Comparison of ENCODE assay signal across 11 cellular contexts in genomic region chr3:138493804-138494606, GRCh38. TPM values are rescaled to one million over a fixed set of nuclear protein-coding genes. Genes with fewer than 3 reads are reported as not detected.
DNase-seq lines count a peak whose midpoint lies in the region; ATAC-seq, FAIRE-seq and TF ChIP-seq lines count a peak whose summit lies in the region.
"Had no signal": no experiment of that assay in that cellular context is flagged by ENCODE, and none has a peak within 500 bp of the region (broad histone marks: within the 10 kb centered on the region; RNA-seq: fewer than 3 reads in every experiment).

No MANE protein-coding gene starts in this region.

- no peak overlapping the region for H3K9ac ChIP-seq in endothelial cell of umbilical vein (replicated peaks; ENCODE audit: extremely low read depth, insufficient read depth, low read length)

- H3K27me3 ChIP-seq in endothelial cell of umbilical vein (ENCODE audit: control insufficient read depth in 2 of 2, insufficient read depth in 2 of 2, low read length in 2 of 2) = no peaks in the 10 kb centered on the region
- no peaks in the 10 kb centered on the region for H3K27me3 ChIP-seq in naive thymus-derived CD4-positive, alpha-beta T cell (ENCODE audit: control insufficient read depth in 2 of 2, insufficient read depth in 2 of 2, low read length in 2 of 2)

- H3K9me3 ChIP-seq in endothelial cell of umbilical vein (replicated peaks; ENCODE audit: control insufficient read depth, insufficient read depth, low read length) = no peaks in the 10 kb centered on the region
- peaks cover 0 to 13% (median 0%) of the 10 kb centered on the region in 3 experiments for H3K9me3 ChIP-seq in naive thymus-derived CD4-positive, alpha-beta T cell (ENCODE audit: control insufficient read depth in 2 of 3, low read length in 3 of 3)

- H3K4me3 Mint-ChIP-seq in naive thymus-derived CD4-positive, alpha-beta T cell = no peak overlapping the region
- H3K4me3 Mint-ChIP-seq in activated CD8-positive, alpha-beta T cell treated with anti-CD3 and anti-CD28 coated beads, Interleukin-2, amount 10 ng/mL, durations not matched to agents 7 days and 5 days = no peak overlapping the region
- H3K4me3 Mint-ChIP-seq in activated CD4-positive, alpha-beta memory T cell treated with anti-CD3 and anti-CD28 coated beads, Interleukin-2, amount 10 ng/mL, durations not matched to agents 7 days and 5 days = no peak overlapping the region
- H3K4me3 Mint-ChIP-seq: activated naive CD8-positive, alpha-beta T cell; natural killer cell treated with Interleukin-12 subunit alpha and Interleukin-12 subunit beta and Interleukin-15 and Interleukin-18, amount 100 ng/mL, for 72 hours had no signal

- intact Hi-C loops in endothelial cell of umbilical vein (cut with micrococcal nuclease) = no loop called here
- intact Hi-C loops in naive thymus-derived CD4-positive, alpha-beta T cell (cut with micrococcal nuclease) = no loop called here

- no peaks in the 10 kb centered on the region for H3K27me3 Mint-ChIP-seq in naive thymus-derived CD4-positive, alpha-beta T cell
- H3K27me3 Mint-ChIP-seq in activated CD8-positive, alpha-beta T cell treated with anti-CD3 and anti-CD28 coated beads, Interleukin-2, amount 10 ng/mL, durations not matched to agents 7 days and 5 days (ENCODE audit: low read depth) = no peaks in the 10 kb centered on the region
- H3K27me3 Mint-ChIP-seq in activated CD4-positive, alpha-beta memory T cell treated with anti-CD3 and anti-CD28 coated beads, Interleukin-2, amount 10 ng/mL, durations not matched to agents 7 days and 5 days = peaks cover 2% of the 10 kb centered on the region
- H3K27me3 Mint-ChIP-seq: activated naive CD8-positive, alpha-beta T cell; natural killer cell treated with Interleukin-12 subunit alpha and Interleukin-12 subunit beta and Interleukin-15 and Interleukin-18, amount 100 ng/mL, for 72 hours had no signal

- no peak overlapping the region for H3K27ac Mint-ChIP-seq in naive thymus-derived CD4-positive, alpha-beta T cell
- H3K27ac Mint-ChIP-seq in activated CD8-positive, alpha-beta T cell treated with anti-CD3 and anti-CD28 coated beads, Interleukin-2, amount 10 ng/mL, durations not matched to agents 7 days and 5 days = no peak overlapping the region
- no peak overlapping the region for H3K27ac Mint-ChIP-seq in activated CD4-positive, alpha-beta memory T cell treated with anti-CD3 and anti-CD28 coated beads, Interleukin-2, amount 10 ng/mL, durations not matched to agents 7 days and 5 days
- H3K27ac Mint-ChIP-seq: activated naive CD8-positive, alpha-beta T cell had no signal

- FAIRE-seq in endothelial cell of umbilical vein (lab: Jason Lieb, UNC) = peak; percentile 62

- no peaks in the 10 kb centered on the region for H3K9me1 ChIP-seq in endothelial cell of umbilical vein (replicated peaks; ENCODE audit: control insufficient read depth, extremely low read depth, insufficient read depth, low read length)

- no peak overlapping the region for H3K4me3 ChIP-seq in endothelial cell of umbilical vein (replicated peaks in 1 of 3; ENCODE audit: insufficient read depth in 1 of 3, low read depth in 1 of 3, low read length in 3 of 3)
- no peak overlapping the region for H3K4me3 ChIP-seq in naive thymus-derived CD4-positive, alpha-beta T cell (ENCODE audit: low read length)

- dilution Hi-C loops in endothelial cell of umbilical vein (cut with MboI; ENCODE audit: extremely low pct_ligation_motif_present, low sequenced_read_pairs) = no loop called here

- H4K20me1 ChIP-seq in endothelial cell of umbilical vein (replicated peaks; ENCODE audit: control insufficient read depth, extremely low read depth, insufficient read depth, low read length) = no peaks in the 10 kb centered on the region

- peaks cover 16 to 56% (median 32%) of the 10 kb centered on the region in 5 donors for H3K36me3 Mint-ChIP-seq in naive thymus-derived CD4-positive, alpha-beta T cell
- peaks cover 9% of the 10 kb centered on the region for H3K36me3 Mint-ChIP-seq in activated CD8-positive, alpha-beta T cell treated with anti-CD3 and anti-CD28 coated beads, Interleukin-2, amount 10 ng/mL, durations not matched to agents 7 days and 5 days (ENCODE audit: low read depth)
- H3K36me3 Mint-ChIP-seq in activated CD4-positive, alpha-beta memory T cell treated with anti-CD3 and anti-CD28 coated beads, Interleukin-2, amount 10 ng/mL, durations not matched to agents 7 days and 5 days (ENCODE audit: low read depth) = no peaks in the 10 kb centered on the region

- TF ChIP-seq POLR2A in endothelial cell of umbilical vein (IDR thresholded peaks at IDR 0.05; ENCODE audit: low read depth, low read length) = no peak

- CTCF ChIA-PET in endothelial cell of umbilical vein (lab: Charles Lee) = interaction anchor here (1.0 to 1.1 kb wide), 2 partner anchors 15 to 429 kb away, joined by 3 to 5 read pairs; no protein-coding TSS in a partner anchor
- CTCF ChIA-PET in naive thymus-derived CD4-positive, alpha-beta T cell (lab: Charles Lee) = no interaction called here
- CTCF ChIA-PET in activated CD8-positive, alpha-beta T cell treated with anti-CD3 and anti-CD28 coated beads, Interleukin-2, amount 10 ng/mL, durations not matched to agents 7 days and 5 days (lab: Charles Lee) = no interaction called here
- CTCF ChIA-PET in activated CD4-positive, alpha-beta memory T cell treated with anti-CD3 and anti-CD28 coated beads, Interleukin-2, amount 10 ng/mL, durations not matched to agents 7 days and 5 days (lab: Charles Lee) = no interaction called here

- H3K4me1 Mint-ChIP-seq in naive thymus-derived CD4-positive, alpha-beta T cell = peaks cover 0 to 7% (median 0%) of the 10 kb centered on the region in 7 donors
- H3K4me1 Mint-ChIP-seq in activated CD8-positive, alpha-beta T cell treated with anti-CD3 and anti-CD28 coated beads, Interleukin-2, amount 10 ng/mL, durations not matched to agents 7 days and 5 days (ENCODE audit: low read depth) = no peaks in the 10 kb centered on the region
- peaks cover 8% of the 10 kb centered on the region for H3K4me1 Mint-ChIP-seq in activated CD4-positive, alpha-beta memory T cell treated with anti-CD3 and anti-CD28 coated beads, Interleukin-2, amount 10 ng/mL, durations not matched to agents 7 days and 5 days

- H3K4me1 ChIP-seq in endothelial cell of umbilical vein (ENCODE audit: control insufficient read depth, extremely low read depth, insufficient read depth, low read length) = peaks cover 3% of the 10 kb centered on the region
- H3K4me1 ChIP-seq in naive thymus-derived CD4-positive, alpha-beta T cell (ENCODE audit: control insufficient read depth in 2 of 2, insufficient read depth in 2 of 2, low read length in 2 of 2) = no peaks in the 10 kb centered on the region

- peak; percentile 79 for DNase-seq in EL
- peak; percentile 85 for DNase-seq in NCI-H460 (ENCODE audit: extremely low read depth, low read depth)
- peak; percentile 13 for DNase-seq in endothelial cell of umbilical vein (ENCODE audit: low read depth, low spot score)
- no peak for DNase-seq in naive thymus-derived CD4-positive, alpha-beta T cell
- DNase-seq in HT-29 (ENCODE audit: low spot score) = no peak
- no peak for DNase-seq in activated CD8-positive, alpha-beta T cell treated with anti-CD3 and anti-CD28 coated beads, Interleukin-2, amount 10 ng/mL, durations not matched to agents 7 days and 5 days
- no peak for DNase-seq in activated CD4-positive, alpha-beta memory T cell treated with anti-CD3 and anti-CD28 coated beads, Interleukin-2, amount 10 ng/mL, durations not matched to agents 7 days and 5 days
- DNase-seq in NCI-H345 (lab: John Stamatoyannopoulos, UW) = no peak
- DNase-seq: glutamatergic neuron had no signal

- H3K27ac ChIP-seq in endothelial cell of umbilical vein (ENCODE audit: insufficient read depth, low read depth, low read length) = no peak overlapping the region
- H3K27ac ChIP-seq in naive thymus-derived CD4-positive, alpha-beta T cell (ENCODE audit: low read depth, low read length) = no peak overlapping the region

- H3K79me2 ChIP-seq in endothelial cell of umbilical vein (ENCODE audit: control insufficient read depth, insufficient read depth, low read length) = no peaks in the 10 kb centered on the region

- TF ChIP-seq CTCF in endothelial cell of umbilical vein (IDR thresholded peaks at IDR 0.05; ENCODE audit: extremely low read depth in 1 of 2, insufficient read depth in 1 of 2, low read depth in 1 of 2, low read length in 2 of 2) = no peak

- no TSS peak for BruUV-seq in endothelial cell of umbilical vein (replicated peaks; lab: Mats Ljungman, UMichigan)

- peak; percentile 26 for ATAC-seq in naive thymus-derived CD4-positive, alpha-beta T cell
- ATAC-seq in activated CD8-positive, alpha-beta T cell treated with anti-CD3 and anti-CD28 coated beads, Interleukin-2, amount 10 ng/mL, durations not matched to agents 7 days and 5 days = no peak

- POLR2A ChIA-PET in endothelial cell of umbilical vein (lab: Charles Lee) = no interaction called here
- POLR2A ChIA-PET in naive thymus-derived CD4-positive, alpha-beta T cell (lab: Charles Lee) = no interaction called here
- POLR2A ChIA-PET in activated CD8-positive, alpha-beta T cell treated with anti-CD3 and anti-CD28 coated beads, Interleukin-2, amount 10 ng/mL, durations not matched to agents 7 days and 5 days (lab: Charles Lee) = no interaction called here
- POLR2A ChIA-PET in activated CD4-positive, alpha-beta memory T cell treated with anti-CD3 and anti-CD28 coated beads, Interleukin-2, amount 10 ng/mL, durations not matched to agents 7 days and 5 days (lab: Charles Lee) = no interaction called here

- H3K9me3 Mint-ChIP-seq in naive thymus-derived CD4-positive, alpha-beta T cell = peaks cover 5 to 38% (median 13%) of the 10 kb centered on the region in 11 donors
- peaks cover under 1% of the 10 kb centered on the region for H3K9me3 Mint-ChIP-seq in activated CD8-positive, alpha-beta T cell treated with anti-CD3 and anti-CD28 coated beads, Interleukin-2, amount 10 ng/mL, durations not matched to agents 7 days and 5 days (ENCODE audit: insufficient read depth)
- H3K9me3 Mint-ChIP-seq in activated CD4-positive, alpha-beta memory T cell treated with anti-CD3 and anti-CD28 coated beads, Interleukin-2, amount 10 ng/mL, durations not matched to agents 7 days and 5 days = peaks cover 2% of the 10 kb centered on the region

- H2AFZ ChIP-seq in endothelial cell of umbilical vein (ENCODE audit: low read depth, low read length) = no peak overlapping the region

- no peaks in the 10 kb centered on the region for H3K36me3 ChIP-seq in endothelial cell of umbilical vein (ENCODE audit: control insufficient read depth in 2 of 2, extremely low read depth in 1 of 2, insufficient read depth in 2 of 2, low read length in 2 of 2)
- peaks cover 0 to 4% (median 0%) of the 10 kb centered on the region in 3 experiments for H3K36me3 ChIP-seq in naive thymus-derived CD4-positive, alpha-beta T cell (ENCODE audit: control insufficient read depth in 2 of 3, insufficient read depth in 3 of 3, low read length in 3 of 3)

- H3K4me2 ChIP-seq in endothelial cell of umbilical vein (ENCODE audit: insufficient read depth, low read length) = no peak overlapping the region

RNA-seq across cellular contexts. Expression of gene ESYT3, which starts 59.6 kb away (rescaled TPM):
- 1.5 and 2.6 TPM in 2 replicates for total RNA-seq in NCI-H460 (2014; rRNA removed; shearing (Covaris generic))
- polyA plus RNA-seq in NCI-H460 (2014; cell fraction: nucleus; rRNA removed) = 6.9 and 8.0 TPM in 2 replicates
- not detected in 2 replicates for total RNA-seq in endothelial cell of umbilical vein
- not detected in 2 replicates for polyA plus RNA-seq in endothelial cell of umbilical vein
- not detected in 2 replicates for polyA plus RNA-seq in endothelial cell of umbilical vein (2011; cell fraction: cytosol; rRNA removed)
- polyA plus RNA-seq in endothelial cell of umbilical vein (2011; cell fraction: nucleus; rRNA removed) = 0.14 TPM in 1 of 2 replicates, not detected in the other
- not detected in 2 replicates for polyA plus RNA-seq in endothelial cell of umbilical vein (2012)
- polyA minus RNA-seq in endothelial cell of umbilical vein = not detected in 2 replicates
- 0.82 TPM for polyA minus RNA-seq in endothelial cell of umbilical vein (2011; cell fraction: cytosol; rRNA and poly(A)+ RNA removed)
- polyA minus RNA-seq in endothelial cell of umbilical vein (2011; cell fraction: nucleus; rRNA and poly(A)+ RNA removed) = 0.10 TPM in 1 of 2 replicates, not detected in the other
- under 1 TPM in 2 of 5 experiments, not detected in 3; 0.32 to 0.41 TPM for total RNA-seq in naive thymus-derived CD4-positive, alpha-beta T cell
- polyA plus RNA-seq in naive thymus-derived CD4-positive, alpha-beta T cell = under 1 TPM in 1 of 2 donors, not detected in 1; 0.14 TPM
- not detected in 2 replicates for total RNA-seq in HT-29 (2014; rRNA removed; shearing (Covaris generic))
- under 1 TPM; 0.16 to 0.18 TPM for total RNA-seq in activated CD8-positive, alpha-beta T cell treated with anti-CD3 and anti-CD28 coated beads, Interleukin-2, amount 10 ng/mL, durations not matched to agents 7 days and 5 days
- total RNA-seq in activated CD4-positive, alpha-beta memory T cell treated with anti-CD3 and anti-CD28 coated beads, Interleukin-2, amount 10 ng/mL, durations not matched to agents 7 days and 5 days = under 1 TPM; 0.43 to 0.50 TPM
- total RNA-seq: natural killer cell treated with Interleukin-12 subunit alpha and Interleukin-12 subunit beta and Interleukin-15 and Interleukin-18, amount 100 ng/mL, for 72 hours had no signal

Comparison
In these comparisons a context has a peak if more than half of its experiments do, and no peak if none do; other contexts are left out.
1. DNase-seq: peak in EL (single experiment), NCI-H460 (single experiment) and endothelial cell of umbilical vein (single experiment); none in naive thymus-derived CD4-positive, alpha-beta T cell (0 of 9), HT-29 (single experiment), activated CD8-positive, alpha-beta T cell treated with anti-CD3 and anti-CD28 coated beads, Interleukin-2, amount 10 ng/mL, durations not matched to agents 7 days and 5 days (single experiment), activated CD4-positive, alpha-beta memory T cell treated with anti-CD3 and anti-CD28 coated beads, Interleukin-2, amount 10 ng/mL, durations not matched to agents 7 days and 5 days (single experiment) and NCI-H345 (single experiment).